ENCODE assay signal across 8 cellular contexts in the genomic region with DNA sequence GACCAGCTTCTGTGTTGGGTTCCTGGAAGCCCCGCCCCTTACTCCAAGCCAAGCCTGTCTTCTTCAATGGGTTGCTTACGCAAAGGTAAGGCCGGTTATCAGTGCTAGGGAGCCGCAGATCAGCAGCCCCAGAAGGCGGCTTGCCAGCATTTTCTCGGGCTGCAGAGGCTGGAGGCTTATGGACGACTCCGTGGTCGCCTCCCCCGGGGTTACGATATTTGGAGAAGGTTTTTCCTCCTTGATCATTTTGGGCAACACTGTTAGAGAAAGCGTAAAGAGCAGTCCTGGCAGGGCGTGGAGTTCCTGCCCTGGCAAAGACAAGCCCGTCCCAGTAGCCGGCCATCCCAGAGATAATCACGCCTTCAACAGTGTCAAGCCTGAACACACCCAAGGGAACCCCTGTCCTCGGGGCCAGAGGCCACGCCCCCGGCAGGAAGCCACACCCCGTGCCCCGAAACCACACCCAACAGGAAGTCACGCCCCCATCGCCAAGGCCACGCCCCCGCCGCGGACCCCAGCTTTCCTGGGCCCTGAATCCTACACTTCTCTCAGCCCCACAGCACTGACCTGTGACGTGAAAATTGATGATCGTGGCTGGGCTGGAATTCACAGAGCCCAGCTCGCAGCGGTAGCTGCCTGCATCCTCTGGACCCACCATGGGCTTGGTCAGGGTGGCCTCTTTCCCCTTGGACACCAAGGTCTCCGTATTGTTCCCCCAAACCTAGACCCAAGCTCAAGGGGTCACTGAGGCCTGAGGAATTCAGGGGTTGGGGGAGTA.
DNase-seq lines count a peak whose midpoint lies in the region; ATAC-seq and TF ChIP-seq lines count a peak whose summit lies in the region.

No MANE protein-coding gene starts in this region.

- peaks cover 2% of the 10 kb centered on the region for H3K9me3 Mint-ChIP-seq in nephron

- H3K27ac ChIP-seq in cingulate gyrus (ENCODE audit: low read depth, low read length), result peak overlapping the region; percentile 54

- no peak overlapping the region for H3K27ac Mint-ChIP-seq in nephron

- peaks cover 12% of the 10 kb centered on the region for H3K4me1 Mint-ChIP-seq in nephron

- peak overlapping the region; percentile 62 to 73 (median 63) for H3K4me3 Mint-ChIP-seq in nephron

- TF ChIP-seq CTCF in nephron (IDR thresholded peaks at IDR 0.05; ENCODE audit: unreplicated experiment in 3 of 3), result no peak

- H3K27me3 Mint-ChIP-seq in nephron (ENCODE audit: low read depth), result peaks cover 19% of the 10 kb centered on the region

- ATAC-seq in HG02571 (IDR thresholded peaks at IDR 0.05; ENCODE audit: unreplicated experiment), result no peak

- in situ Hi-C loops in KBM-7 (cut with MboI; ENCODE audit: low pct_unique_long_range_greater_than_20kb, low sequenced_read_pairs), result no loop called here

- DNase-seq in COLO668 (lab: John Stamatoyannopoulos, UW; ENCODE audit: unreplicated experiment) (peak; percentile 30), KBM-7 (peak; percentile 33), HK-2 (ENCODE audit: unreplicated experiment) (no peak), AG08395 (ENCODE audit: low spot score) (no peak), kidney tubule cell (ENCODE audit: low spot score) (no peak)

- H3K36me3 Mint-ChIP-seq in nephron (ENCODE audit: low read depth), result peaks cover 4% of the 10 kb centered on the region

Comparison
In these comparisons a context has a peak if more than half of its experiments do, and no peak if none do; other contexts are left out.
1. DNase-seq: peak in COLO668 (single experiment) and KBM-7 (single experiment); none in HK-2 (single experiment), AG08395 (single experiment) and kidney tubule cell (single experiment).